ENCODE assay signal across 1 cellular context in the genomic region with DNA sequence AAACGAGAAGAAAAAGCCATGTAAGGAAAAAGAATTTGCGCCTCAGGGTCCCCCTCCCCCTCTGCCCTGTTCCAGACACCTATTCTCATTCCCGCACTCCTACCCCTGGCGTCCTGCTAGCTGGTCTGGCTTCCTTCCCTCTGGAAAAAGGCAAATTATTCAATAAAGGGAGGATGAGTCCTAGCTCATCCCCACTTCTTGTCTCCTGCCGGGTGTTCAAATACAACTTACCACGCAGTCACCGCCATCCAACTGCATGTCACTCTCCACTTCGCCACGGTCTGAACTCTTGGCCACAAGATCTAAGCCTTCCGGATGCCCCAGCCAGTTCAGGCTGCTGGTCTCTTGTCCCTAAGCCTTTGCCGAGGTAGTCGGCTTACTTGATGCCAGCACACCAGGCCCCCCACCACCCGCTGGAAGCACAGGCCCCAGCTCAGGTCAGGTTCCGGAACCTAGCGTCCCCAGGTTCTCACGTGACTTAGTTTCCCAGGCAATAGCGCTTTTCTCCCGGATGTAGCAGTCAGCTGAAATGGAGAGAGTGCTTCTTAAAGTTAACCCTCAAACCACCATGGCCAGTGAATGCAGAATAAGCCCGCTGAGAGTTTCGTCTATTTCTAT.
A peak's percentile ranks its signal among the peaks of the same experiment; 100 is the strongest.
TF ChIP-seq lines count a peak whose summit lies in the region.

No MANE protein-coding gene starts in this region.

TF ChIP-seq in HepG2, 621 proteins besides CTCF, POLR2A, EP300 and RAD21 (continued from another document and continues in another):
- TF ChIP-seq HNRNPLL (IDR thresholded peaks at IDR 0.05; ENCODE audit: low read depth, low read length, poor library complexity, severe bottlenecking), result peak; percentile 55
- no peak for TF ChIP-seq CREB1 (IDR thresholded peaks at IDR 0.05)
- 0 out of 2 replicates have a peak, but pooled peaks have one; percentile 36 for TF ChIP-seq CREB1 (CRISPR knock-in tag; IDR thresholded peaks at IDR 0.05)
- TF ChIP-seq, protein P1, sequence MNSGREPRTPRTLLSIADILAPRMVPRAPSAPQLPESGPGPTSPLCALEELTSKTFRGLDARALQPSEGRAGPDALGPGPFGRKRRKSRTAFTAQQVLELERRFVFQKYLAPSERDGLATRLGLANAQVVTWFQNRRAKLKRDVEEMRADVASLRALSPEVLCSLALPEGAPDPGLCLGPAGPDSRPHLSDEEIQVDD (CRISPR knock-in tag; IDR thresholded peaks at IDR 0.05; ENCODE audit: borderline replicate concordance), result no peak
- TF ChIP-seq, protein P2, sequence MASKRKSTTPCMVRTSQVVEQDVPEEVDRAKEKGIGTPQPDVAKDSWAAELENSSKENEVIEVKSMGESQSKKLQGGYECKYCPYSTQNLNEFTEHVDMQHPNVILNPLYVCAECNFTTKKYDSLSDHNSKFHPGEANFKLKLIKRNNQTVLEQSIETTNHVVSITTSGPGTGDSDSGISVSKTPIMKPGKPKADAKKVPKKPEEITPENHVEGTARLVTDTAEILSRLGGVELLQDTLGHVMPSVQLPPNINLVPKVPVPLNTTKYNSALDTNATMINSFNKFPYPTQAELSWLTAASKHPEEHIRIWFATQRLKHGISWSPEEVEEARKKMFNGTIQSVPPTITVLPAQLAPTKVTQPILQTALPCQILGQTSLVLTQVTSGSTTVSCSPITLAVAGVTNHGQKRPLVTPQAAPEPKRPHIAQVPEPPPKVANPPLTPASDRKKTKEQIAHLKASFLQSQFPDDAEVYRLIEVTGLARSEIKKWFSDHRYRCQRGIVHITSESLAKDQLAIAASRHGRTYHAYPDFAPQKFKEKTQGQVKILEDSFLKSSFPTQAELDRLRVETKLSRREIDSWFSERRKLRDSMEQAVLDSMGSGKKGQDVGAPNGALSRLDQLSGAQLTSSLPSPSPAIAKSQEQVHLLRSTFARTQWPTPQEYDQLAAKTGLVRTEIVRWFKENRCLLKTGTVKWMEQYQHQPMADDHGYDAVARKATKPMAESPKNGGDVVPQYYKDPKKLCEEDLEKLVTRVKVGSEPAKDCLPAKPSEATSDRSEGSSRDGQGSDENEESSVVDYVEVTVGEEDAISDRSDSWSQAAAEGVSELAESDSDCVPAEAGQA (IDR thresholded peaks at IDR 0.05; ENCODE audit: low read depth), result no peak
- TF ChIP-seq, protein P2 (CRISPR knock-in tag; IDR thresholded peaks at IDR 0.05; ENCODE audit: borderline replicate concordance), result no peak
- TF ChIP-seq, protein P3, sequence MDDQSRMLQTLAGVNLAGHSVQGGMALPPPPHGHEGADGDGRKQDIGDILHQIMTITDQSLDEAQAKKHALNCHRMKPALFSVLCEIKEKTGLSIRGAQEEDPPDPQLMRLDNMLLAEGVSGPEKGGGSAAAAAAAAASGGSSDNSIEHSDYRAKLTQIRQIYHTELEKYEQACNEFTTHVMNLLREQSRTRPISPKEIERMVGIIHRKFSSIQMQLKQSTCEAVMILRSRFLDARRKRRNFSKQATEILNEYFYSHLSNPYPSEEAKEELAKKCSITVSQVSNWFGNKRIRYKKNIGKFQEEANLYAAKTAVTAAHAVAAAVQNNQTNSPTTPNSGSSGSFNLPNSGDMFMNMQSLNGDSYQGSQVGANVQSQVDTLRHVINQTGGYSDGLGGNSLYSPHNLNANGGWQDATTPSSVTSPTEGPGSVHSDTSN (CRISPR knock-in tag; IDR thresholded peaks at IDR 0.05; ENCODE audit: borderline replicate concordance), result no peak
- TF ChIP-seq, protein P4, sequence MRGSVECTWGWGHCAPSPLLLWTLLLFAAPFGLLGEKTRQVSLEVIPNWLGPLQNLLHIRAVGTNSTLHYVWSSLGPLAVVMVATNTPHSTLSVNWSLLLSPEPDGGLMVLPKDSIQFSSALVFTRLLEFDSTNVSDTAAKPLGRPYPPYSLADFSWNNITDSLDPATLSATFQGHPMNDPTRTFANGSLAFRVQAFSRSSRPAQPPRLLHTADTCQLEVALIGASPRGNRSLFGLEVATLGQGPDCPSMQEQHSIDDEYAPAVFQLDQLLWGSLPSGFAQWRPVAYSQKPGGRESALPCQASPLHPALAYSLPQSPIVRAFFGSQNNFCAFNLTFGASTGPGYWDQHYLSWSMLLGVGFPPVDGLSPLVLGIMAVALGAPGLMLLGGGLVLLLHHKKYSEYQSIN (CRISPR knock-in tag; IDR thresholded peaks at IDR 0.05; ENCODE audit: borderline replicate concordance), result no peak
- TF ChIP-seq USF2 (IDR thresholded peaks at IDR 0.05; ENCODE audit: low read depth, low read length), result peak; percentile 54; the same call in 1 of the 2 replicates
- TF ChIP-seq USF2 (CRISPR knock-in tag; IDR thresholded peaks at IDR 0.05; ENCODE audit: borderline replicate concordance), result peak; percentile 81; the same call in 1 of the 2 replicates
- no peak for TF ChIP-seq RFX5 (IDR thresholded peaks at IDR 0.05; ENCODE audit: low read depth, low read length)
- peak; percentile 70 for TF ChIP-seq POGZ (CRISPR knock-in tag; IDR thresholded peaks at IDR 0.05)
- peak; percentile 71 for TF ChIP-seq PHF8 (CRISPR knock-in tag; IDR thresholded peaks at IDR 0.05)
- TF ChIP-seq HNF1B (CRISPR knock-in tag; IDR thresholded peaks at IDR 0.05), result no peak
- no peak for TF ChIP-seq RBM22 (optimal IDR thresholded peaks at IDR 0.05; ENCODE audit: low read length)
- TF ChIP-seq, protein P5, sequence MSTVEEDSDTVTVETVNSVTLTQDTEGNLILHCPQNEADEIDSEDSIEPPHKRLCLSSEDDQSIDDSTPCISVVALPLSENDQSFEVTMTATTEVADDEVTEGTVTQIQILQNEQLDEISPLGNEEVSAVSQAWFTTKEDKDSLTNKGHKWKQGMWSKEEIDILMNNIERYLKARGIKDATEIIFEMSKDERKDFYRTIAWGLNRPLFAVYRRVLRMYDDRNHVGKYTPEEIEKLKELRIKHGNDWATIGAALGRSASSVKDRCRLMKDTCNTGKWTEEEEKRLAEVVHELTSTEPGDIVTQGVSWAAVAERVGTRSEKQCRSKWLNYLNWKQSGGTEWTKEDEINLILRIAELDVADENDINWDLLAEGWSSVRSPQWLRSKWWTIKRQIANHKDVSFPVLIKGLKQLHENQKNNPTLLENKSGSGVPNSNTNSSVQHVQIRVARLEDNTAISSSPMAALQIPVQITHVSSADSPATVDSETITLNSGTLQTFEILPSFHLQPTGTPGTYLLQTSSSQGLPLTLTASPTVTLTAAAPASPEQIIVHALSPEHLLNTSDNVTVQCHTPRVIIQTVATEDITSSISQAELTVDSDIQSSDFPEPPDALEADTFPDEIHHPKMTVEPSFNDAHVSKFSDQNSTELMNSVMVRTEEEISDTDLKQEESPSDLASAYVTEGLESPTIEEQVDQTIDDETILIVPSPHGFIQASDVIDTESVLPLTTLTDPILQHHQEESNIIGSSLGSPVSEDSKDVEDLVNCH (CRISPR knock-in tag; IDR thresholded peaks at IDR 0.05), result no peak
- no peak for TF ChIP-seq CC2D1A (CRISPR knock-in tag; IDR thresholded peaks at IDR 0.05)
- no peak for TF ChIP-seq HNRNPK (IDR thresholded peaks at IDR 0.05; ENCODE audit: low read depth, low read length, poor library complexity, severe bottlenecking)
- no peak for TF ChIP-seq ZNF124 (CRISPR knock-in tag; IDR thresholded peaks at IDR 0.05)
- TF ChIP-seq NFIC (IDR thresholded peaks at IDR 0.05; ENCODE audit: low read length), result no peak
- no peak for TF ChIP-seq KLF11 (CRISPR knock-in tag; IDR thresholded peaks at IDR 0.05)
- no peak for TF ChIP-seq ZNF20 (CRISPR knock-in tag; IDR thresholded peaks at IDR 0.05)
- TF ChIP-seq, protein P6, sequence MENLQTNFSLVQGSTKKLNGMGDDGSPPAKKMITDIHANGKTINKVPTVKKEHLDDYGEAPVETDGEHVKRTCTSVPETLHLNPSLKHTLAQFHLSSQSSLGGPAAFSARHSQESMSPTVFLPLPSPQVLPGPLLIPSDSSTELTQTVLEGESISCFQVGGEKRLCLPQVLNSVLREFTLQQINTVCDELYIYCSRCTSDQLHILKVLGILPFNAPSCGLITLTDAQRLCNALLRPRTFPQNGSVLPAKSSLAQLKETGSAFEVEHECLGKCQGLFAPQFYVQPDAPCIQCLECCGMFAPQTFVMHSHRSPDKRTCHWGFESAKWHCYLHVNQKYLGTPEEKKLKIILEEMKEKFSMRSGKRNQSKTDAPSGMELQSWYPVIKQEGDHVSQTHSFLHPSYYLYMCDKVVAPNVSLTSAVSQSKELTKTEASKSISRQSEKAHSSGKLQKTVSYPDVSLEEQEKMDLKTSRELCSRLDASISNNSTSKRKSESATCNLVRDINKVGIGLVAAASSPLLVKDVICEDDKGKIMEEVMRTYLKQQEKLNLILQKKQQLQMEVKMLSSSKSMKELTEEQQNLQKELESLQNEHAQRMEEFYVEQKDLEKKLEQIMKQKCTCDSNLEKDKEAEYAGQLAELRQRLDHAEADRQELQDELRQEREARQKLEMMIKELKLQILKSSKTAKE (CRISPR knock-in tag; IDR thresholded peaks at IDR 0.05; ENCODE audit: borderline replicate concordance), result no peak
- TF ChIP-seq ZFP37 (CRISPR knock-in tag; IDR thresholded peaks at IDR 0.05; ENCODE audit: borderline replicate concordance), result no peak
- no peak for TF ChIP-seq MEF2D (CRISPR knock-in tag; IDR thresholded peaks at IDR 0.05)
- 0 out of 2 replicates have a peak, but pooled peaks have one; percentile 16 for TF ChIP-seq HOMEZ (CRISPR knock-in tag; IDR thresholded peaks at IDR 0.05; ENCODE audit: low read depth)
- no peak for TF ChIP-seq ZSCAN9 (CRISPR knock-in tag; IDR thresholded peaks at IDR 0.05; ENCODE audit: borderline replicate concordance)
